ENCODE assay signal across 8 cellular contexts in genomic region chr16:4426021-4426684, GRCh38.
A peak's percentile ranks its signal among the peaks of the same experiment; 100 is the strongest.
DNase-seq lines count a peak whose midpoint lies in the region; ATAC-seq, FAIRE-seq and TF ChIP-seq lines count a peak whose summit lies in the region.

No MANE protein-coding gene starts in this region.

- H3F3A ChIP-seq in SU-DHL-6 (ENCODE audit: insufficient read depth), result 0 out of 2 replicates have a peak, but pooled peaks cover 4% of the 10 kb centered on the region

- peaks cover 54% of the 10 kb centered on the region for H3K79me2 ChIP-seq in SU-DHL-6 (ENCODE audit: insufficient read depth, low read length)

- H2AFZ ChIP-seq in SU-DHL-6 (ENCODE audit: low read depth, low read length, severe bottlenecking), result peak overlapping the region; percentile 36

- H3K27ac ChIP-seq in SU-DHL-6 (ENCODE audit: low read depth, low read length) (peak overlapping the region; percentile 91), rectal smooth muscle tissue (ENCODE audit: low read depth, low read length) (peak overlapping the region; percentile 100)

- in situ Hi-C loops in ACHN (cut with HindIII; ENCODE audit: low pct_ligation_motif_present, low pct_unique_long_range_greater_than_20kb, low sequenced_read_pairs), result no loop called here

- ATAC-seq in GM18508 (IDR thresholded peaks at IDR 0.05; ENCODE audit: insufficient read depth, unreplicated experiment) (peak; percentile 8), HG02981 (IDR thresholded peaks at IDR 0.05; ENCODE audit: unreplicated experiment) (peak; percentile 26)

- no peaks in the 10 kb centered on the region for H4K20me1 ChIP-seq in SU-DHL-6 (ENCODE audit: low read depth, low read length)

- H3K9me2 ChIP-seq in SU-DHL-6 (replicated peaks; ENCODE audit: insufficient read depth, low read length), result no peaks in the 10 kb centered on the region

- no peaks in the 10 kb centered on the region for H3K27me3 ChIP-seq in SU-DHL-6 (ENCODE audit: low read length)
- H3K27me3 ChIP-seq in rectal smooth muscle tissue (ENCODE audit: control insufficient read depth, insufficient read depth, low read length), result no peaks in the 10 kb centered on the region

- no peak for FAIRE-seq in urothelium cell line (lab: Jason Lieb, UNC)

- peak overlapping the region; percentile 91 for H3K4me2 ChIP-seq in SU-DHL-6 (ENCODE audit: low read depth, low read length, poor library complexity, severe bottlenecking)

- H3K4me1 ChIP-seq in rectal smooth muscle tissue (ENCODE audit: control insufficient read depth, insufficient read depth, low read length), result peaks cover 3% of the 10 kb centered on the region

- H3K9ac ChIP-seq in SU-DHL-6 (ENCODE audit: low read length) (peak overlapping the region; percentile 88), rectal smooth muscle tissue (ENCODE audit: low read length) (peak overlapping the region; percentile 75)

- H3K9me3 ChIP-seq in SU-DHL-6 (ENCODE audit: insufficient read depth, low read length), result no peaks in the 10 kb centered on the region

- no peak for TF ChIP-seq CTCF in SU-DHL-6 (IDR thresholded peaks at IDR 0.05; ENCODE audit: insufficient read depth, low read length, poor library complexity, severe bottlenecking)
- no peak for TF ChIP-seq CTCF in fibroblast of pulmonary artery (IDR thresholded peaks at IDR 0.05; ENCODE audit: low read length, missing control alignments)

- DNase-seq in ACHN, result peak; percentile 33
- DNase-seq in fibroblast of pulmonary artery (ENCODE audit: low read depth), result no peak
- no peak for DNase-seq in urothelium cell line (ENCODE audit: low spot score)
- no peak for DNase-seq in activated gamma-delta T cell treated with Interleukin-2 at 50 U/mL for 16 hours

- H3K36me3 ChIP-seq in SU-DHL-6 (ENCODE audit: low read length), result peaks cover 6% of the 10 kb centered on the region
- H3K36me3 ChIP-seq in rectal smooth muscle tissue (ENCODE audit: control insufficient read depth, insufficient read depth, low read length), result no peaks in the 10 kb centered on the region

- peak overlapping the region; percentile 79 for H3K4me3 ChIP-seq in SU-DHL-6 (ENCODE audit: insufficient read depth, low read length, poor library complexity, severe bottlenecking)
- peak overlapping the region; percentile 80 for H3K4me3 ChIP-seq in fibroblast of pulmonary artery (replicated peaks; ENCODE audit: low read depth, low read length)
- H3K4me3 ChIP-seq in rectal smooth muscle tissue (ENCODE audit: low read length), result peak overlapping the region; percentile 100
